9 cellular contexts compared by ENCODE assay signal in genomic region chr12:46517579-46517962, GRCh38.
DNase-seq lines count a peak whose midpoint lies in the region; ATAC-seq, FAIRE-seq and TF ChIP-seq lines count a peak whose summit lies in the region.
"Had no signal": no experiment of that assay in that cellular context is flagged by ENCODE, and none has a peak within 500 bp of the region (broad histone marks: within the 10 kb centered on the region; RNA-seq: fewer than 3 reads in every experiment).

No MANE protein-coding gene starts in this region.

- H4K20me1 ChIP-seq in GM23338 (replicated peaks; ENCODE audit: insufficient read depth), result no peaks in the 10 kb centered on the region
- no peaks in the 10 kb centered on the region for H4K20me1 ChIP-seq in Loucy (ENCODE audit: insufficient read depth, low read length, poor library complexity, severe bottlenecking)

- H3K4me1 ChIP-seq in GM23338 (ENCODE audit: insufficient read depth), result no peaks in the 10 kb centered on the region; the same call in 1 of the 2 replicates
- peaks cover 56% of the 10 kb centered on the region for H3K4me1 ChIP-seq in Loucy (ENCODE audit: insufficient read depth, low read length, poor library complexity, severe bottlenecking)

- H3K27ac ChIP-seq in GM23338 (ENCODE audit: low read depth), result peak overlapping the region; percentile 26; the same call in 1 of the 2 replicates

- H3K36me3 Mint-ChIP-seq in GM23338 (ENCODE audit: low read depth), result no peaks in the 10 kb centered on the region
- H3K36me3 Mint-ChIP-seq in natural killer cell treated with Interleukin-12 subunit alpha and Interleukin-12 subunit beta and Interleukin-15 and Interleukin-18, amount 100 ng/mL, for 72 hours, result peaks cover 10% of the 10 kb centered on the region

- no peak overlapping the region for H3K9ac ChIP-seq in Loucy (ENCODE audit: low read depth, low read length, poor library complexity, severe bottlenecking)

- H3K36me3 ChIP-seq in GM23338 (ENCODE audit: insufficient read depth) (no peaks in the 10 kb centered on the region), Loucy (ENCODE audit: insufficient read depth, low read length) (no peaks in the 10 kb centered on the region)

- no peak for DNase-seq in GM23338 (ENCODE audit: low spot score)
- DNase-seq in natural killer cell treated with Interleukin-12 subunit alpha and Interleukin-12 subunit beta and Interleukin-15 and Interleukin-18, amount 100 ng/mL, for 72 hours (ENCODE audit: low spot score), result no peak
- DNase-seq in AG20443 (ENCODE audit: low spot score), result no peak
- no peak for DNase-seq in germinal center (ENCODE audit: low spot score)
- DNase-seq in HTR-8/SVneo (ENCODE audit: insufficient read length, low spot score), result no peak
- no peak for DNase-seq in DMS153 (lab: John Stamatoyannopoulos, UW)

- ATAC-seq in GM18861 (IDR thresholded peaks at IDR 0.05; ENCODE audit: unreplicated experiment) (peak; percentile 18), GM23338 (no peak)
- no peak for ATAC-seq in natural killer cell treated with Interleukin-12 subunit alpha and Interleukin-12 subunit beta and Interleukin-15 and Interleukin-18, amount 100 ng/mL, for 72 hours

- H3F3A ChIP-seq in GM23338 (replicated peaks; ENCODE audit: low read depth) (no peaks in the 10 kb centered on the region), Loucy (ENCODE audit: low read depth) (no peaks in the 10 kb centered on the region)

- no peaks in the 10 kb centered on the region for H3K27me3 ChIP-seq in GM23338 (ENCODE audit: insufficient read depth)
- no peaks in the 10 kb centered on the region for H3K27me3 ChIP-seq in Loucy (ENCODE audit: insufficient read depth, low read length, poor library complexity, severe bottlenecking)

- no peaks in the 10 kb centered on the region for H3K9me3 ChIP-seq in Loucy (ENCODE audit: insufficient read depth, low read depth, low read length)

- peaks cover 4% of the 10 kb centered on the region for H3K27me3 Mint-ChIP-seq in GM23338 (ENCODE audit: insufficient read depth, low read depth, poor library complexity)
- H3K27me3 Mint-ChIP-seq in natural killer cell treated with Interleukin-12 subunit alpha and Interleukin-12 subunit beta and Interleukin-15 and Interleukin-18, amount 100 ng/mL, for 72 hours, result no peaks in the 10 kb centered on the region

- no peaks in the 10 kb centered on the region for H3K9me3 Mint-ChIP-seq in GM23338
- peaks cover 4% of the 10 kb centered on the region for H3K9me3 Mint-ChIP-seq in natural killer cell treated with Interleukin-12 subunit alpha and Interleukin-12 subunit beta and Interleukin-15 and Interleukin-18, amount 100 ng/mL, for 72 hours

- no peak overlapping the region for H3K4me3 Mint-ChIP-seq in GM23338
- peak overlapping the region; percentile 39 for H3K4me3 Mint-ChIP-seq in natural killer cell treated with Interleukin-12 subunit alpha and Interleukin-12 subunit beta and Interleukin-15 and Interleukin-18, amount 100 ng/mL, for 72 hours

- H3K79me2 ChIP-seq in GM23338 (replicated peaks; ENCODE audit: insufficient read depth), result no peaks in the 10 kb centered on the region
- 0 out of 2 replicates have a peak, but pooled peaks cover 7% of the 10 kb centered on the region for H3K79me2 ChIP-seq in Loucy (ENCODE audit: insufficient read depth, low read length)

- H3K27ac Mint-ChIP-seq in GM23338, result no peak overlapping the region
- peak overlapping the region in 1 of 2 donors; percentile 31 for H3K27ac Mint-ChIP-seq in natural killer cell treated with Interleukin-12 subunit alpha and Interleukin-12 subunit beta and Interleukin-15 and Interleukin-18, amount 100 ng/mL, for 72 hours

- H2AFZ ChIP-seq in GM23338 (peak overlapping the region; percentile 38; the same call in 1 of the 2 replicates), Loucy (ENCODE audit: low read length) (no peak overlapping the region)

- H3K9me2 ChIP-seq in GM23338 (ENCODE audit: insufficient read depth) (peaks cover 5% of the 10 kb centered on the region; the same call in 1 of the 2 replicates), Loucy (replicated peaks; ENCODE audit: low read depth, low read length) (no peaks in the 10 kb centered on the region)

- H3K4me1 Mint-ChIP-seq in GM23338, result peaks cover 17% of the 10 kb centered on the region
- H3K4me1 Mint-ChIP-seq in natural killer cell treated with Interleukin-12 subunit alpha and Interleukin-12 subunit beta and Interleukin-15 and Interleukin-18, amount 100 ng/mL, for 72 hours (ENCODE audit: low read depth in 2 of 2), result peaks cover 33 to 41% of the 10 kb centered on the region in 2 donors

- H3K4me2 ChIP-seq in GM23338 (no peak overlapping the region), Loucy (ENCODE audit: low read depth, low read length, poor library complexity, severe bottlenecking) (peak overlapping the region; percentile 16)

- no peak overlapping the region for H3K4me3 ChIP-seq in GM23338
- no peak overlapping the region for H3K4me3 ChIP-seq in Loucy (ENCODE audit: low read length, poor library complexity, severe bottlenecking)

- peak; percentile 45 to 52 for TF ChIP-seq CTCF in GM23338 (conservative IDR thresholded peaks at IDR 0.05; ENCODE audit: low read depth in 2 of 2)
- peak; percentile 62 for TF ChIP-seq CTCF in Loucy (conservative IDR thresholded peaks at IDR 0.05; ENCODE audit: low read length)

- FAIRE-seq in HTR-8/SVneo (lab: Jason Lieb, UNC), result no peak
- FAIRE-seq: astrocyte had no signal

TF ChIP-seq in GM23338, 12 proteins besides CTCF, POLR2A, EP300 and RAD21:
- TF ChIP-seq EZH2 (IDR thresholded peaks at IDR 0.05; ENCODE audit: low read depth, unreplicated experiment) (no peak), REST (IDR thresholded peaks at IDR 0.05; ENCODE audit: unreplicated experiment) (no peak), ZNF114 (CRISPR knock-in tag; IDR thresholded peaks at IDR 0.05) (no peak)
